In genomic region chr4:6387946-6388345, GRCh38 we compare ENCODE assay signal across 21 cellular contexts.
"Had no signal": no experiment of that assay in that cellular context is flagged by ENCODE, and none has a peak within 500 bp of the region (broad histone marks: within the 10 kb centered on the region; RNA-seq: fewer than 3 reads in every experiment).

No MANE protein-coding gene starts in this region.

- ATAC-seq: HepG2, K562 had no signal

- H3K9me3 ChIP-seq: SK-N-SH had no signal

- H3K27ac ChIP-seq: KMS-11 had no signal

- H3K9ac ChIP-seq: KMS-11, SK-N-SH had no signal

- DNase-seq: Kasumi-1, MM.1S, NCI-H1092 treated with DMSO at 0.1 percent for 48 hours, NCI-H1436, NCI-H187, NCI-H2029, NCI-H2081 treated with DMSO at 0.1 percent for 48 hours, NCI-H2171, NCI-H226, NCI-H446, NCI-H510A, NCI-H524 treated with DMSO at 0.1 percent for 48 hours, NCI-H69, NCI-H774, RPMI8226, SHP77, SK-N-SH had no signal

- FAIRE-seq: HepG2, K562, RCC 7860 had no signal

- H3K4me3 ChIP-seq: K562 had no signal
